ENCODE assay signal across 26 cellular contexts in genomic region chr22:30080805-30081204, GRCh38. TPM values are rescaled to one million over a fixed set of nuclear protein-coding genes. Genes with fewer than 3 reads are reported as not detected.
A peak's percentile ranks its signal among the peaks of the same experiment; 100 is the strongest.
DNase-seq lines count a peak whose midpoint lies in the region; ATAC-seq and TF ChIP-seq lines count a peak whose summit lies in the region.
"Had no signal": no experiment of that assay in that cellular context is flagged by ENCODE, and none has a peak within 500 bp of the region (broad histone marks: within the 10 kb centered on the region; RNA-seq: fewer than 3 reads in every experiment).

No MANE protein-coding gene starts in this region.

- H3K4me2 ChIP-seq in GM23248 (ENCODE audit: unreplicated experiment) (no peak overlapping the region), skeletal muscle satellite cell (ENCODE audit: low read length) (peak overlapping the region; percentile 63), MM.1S (ENCODE audit: low read depth, low read length) (no peak overlapping the region)

- peaks cover 10% of the 10 kb centered on the region for H3K9me3 Mint-ChIP-seq in endodermal cell
- H3K9me3 Mint-ChIP-seq: activated T-helper 17 cell treated with anti-CD3 and anti-CD28 coated beads, Interleukin-2, amount 50 U/mL, for 72 hours had no signal

- no peaks in the 10 kb centered on the region for H3K36me3 Mint-ChIP-seq in endodermal cell (ENCODE audit: low read depth)
- H3K36me3 Mint-ChIP-seq: mesothelial cell of epicardium had no signal

- no peak for TF ChIP-seq CTCF in endodermal cell (conservative IDR thresholded peaks at IDR 0.05)
- TF ChIP-seq CTCF in liver (IDR thresholded peaks at IDR 0.05; ENCODE audit: low read depth, low read length, missing input control), result no peak
- TF ChIP-seq CTCF in MM.1S (IDR thresholded peaks at IDR 0.05; ENCODE audit: low read length), result no peak

- WGBS in GM23248 (ENCODE audit: low coverage in 1 of 2, low lambda C conversion rate in 2 of 2, missing lambda C conversion rate in 2 of 2), 2 experiments, result 81 to 84% methylated on average over 9 of the region's 9 CpGs
- WGBS in endodermal cell (ENCODE audit: insufficient coverage in 1 of 2, insufficient read length in 1 of 2), 2 experiments, result 95% methylated on average over 7 to 9 of the region's 9 CpGs
- 56% methylated on average over 9 of the region's 9 CpGs for WGBS in liver

- H3K27ac Mint-ChIP-seq in endodermal cell, result peak overlapping the region; percentile 65
- H3K27ac Mint-ChIP-seq: activated CD8-positive, alpha-beta T cell treated with anti-CD3 and anti-CD28 coated beads, Interleukin-2, amount 10 ng/mL, durations not matched to agents 7 days and 5 days; activated T-helper 17 cell treated with anti-CD3 and anti-CD28 coated beads, Interleukin-2, amount 50 U/mL, for 72 hours; mesothelial cell of epicardium had no signal

- DNase-seq in GM23248 (no peak), endodermal cell (no peak), SHP77 treated with DMSO at 0.1 percent for 48 hours (lab: John Stamatoyannopoulos, UW) (no peak), MM.1S (no peak)
- DNase-seq: activated CD4-positive, alpha-beta T cell treated with anti-CD3 and anti-CD28 coated beads for 4 hours; activated CD8-positive, alpha-beta T cell treated with anti-CD3 and anti-CD28 coated beads, Interleukin-2, amount 10 ng/mL, durations not matched to agents 7 days and 5 days; activated naive CD4-positive, alpha-beta T cell treated with anti-CD3 and anti-CD28 coated beads, Interleukin-2, amount 50 U/mL, for 16 hours; CD8-positive, alpha-beta memory T cell; Karpas-422; left ventricle myocardium inferior; MV-4-11; NCI-H1436 treated with DMSO at 0.1 percent for 48 hours; NCI-H2107; stimulated activated naive CD4-positive, alpha-beta T cell had no signal

- H3K9me2 ChIP-seq in GM23248 (ENCODE audit: insufficient read depth) (no peaks in the 10 kb centered on the region), MM.1S (replicated peaks; ENCODE audit: insufficient read depth, low read length) (no peaks in the 10 kb centered on the region)

- H3K9me3 ChIP-seq in GM23248 (ENCODE audit: low read depth) (no peaks in the 10 kb centered on the region), endodermal cell (ENCODE audit: control insufficient read depth, low read length) (peaks cover 5% of the 10 kb centered on the region), liver (ENCODE audit: control insufficient read depth in 4 of 4, low read length in 3 of 4) (no peaks in the 10 kb centered on the region), skeletal muscle satellite cell (replicated peaks; ENCODE audit: low read length) (no peaks in the 10 kb centered on the region), MM.1S (replicated peaks; ENCODE audit: insufficient read depth, low read length) (no peaks in the 10 kb centered on the region)
- H3K9me3 ChIP-seq: gastroesophageal sphincter had no signal

- peaks cover 19% of the 10 kb centered on the region for H3K4me1 Mint-ChIP-seq in endodermal cell

- H3K4me1 ChIP-seq in GM23248 (ENCODE audit: insufficient read depth) (no peaks in the 10 kb centered on the region), endodermal cell (ENCODE audit: control insufficient read depth, insufficient read depth, low read length) (peaks cover 3% of the 10 kb centered on the region), liver (ENCODE audit: control insufficient read depth in 4 of 4, insufficient read depth in 4 of 4, low read length in 3 of 4) (peaks cover 0 to 4% (median 3%) of the 10 kb centered on the region in 4 donors), skeletal muscle satellite cell (ENCODE audit: control insufficient read depth, insufficient read depth, low read length) (peaks cover 5% of the 10 kb centered on the region), MM.1S (ENCODE audit: low read length) (no peaks in the 10 kb centered on the region)

- ATAC-seq in GM21423 (IDR thresholded peaks at IDR 0.05; ENCODE audit: unreplicated experiment), result no peak
- ATAC-seq: activated CD8-positive, alpha-beta T cell treated with anti-CD3 and anti-CD28 coated beads, Interleukin-2, amount 10 ng/mL, durations not matched to agents 7 days and 5 days; activated T-helper 17 cell treated with anti-CD3 and anti-CD28 coated beads, Interleukin-2, amount 50 U/mL, for 72 hours; gastroesophageal sphincter had no signal

- no peaks in the 10 kb centered on the region for H3K36me3 ChIP-seq in GM23248 (ENCODE audit: low read depth)
- no peaks in the 10 kb centered on the region for H3K36me3 ChIP-seq in endodermal cell (ENCODE audit: control insufficient read depth, insufficient read depth, low read length)
- no peaks in the 10 kb centered on the region for H3K36me3 ChIP-seq in liver (ENCODE audit: control insufficient read depth in 4 of 4, insufficient read depth in 3 of 4, low read depth in 1 of 4, low read length in 3 of 4)
- H3K36me3 ChIP-seq in skeletal muscle satellite cell (ENCODE audit: insufficient read depth, low read length), result no peaks in the 10 kb centered on the region
- H3K36me3 ChIP-seq in MM.1S (replicated peaks; ENCODE audit: insufficient read depth, low read length), result no peaks in the 10 kb centered on the region
- H3K36me3 ChIP-seq: gastroesophageal sphincter, HAP-1, left ventricle myocardium inferior had no signal

- H3K79me2 ChIP-seq in GM23248 (ENCODE audit: insufficient read depth) (no peaks in the 10 kb centered on the region), MM.1S (ENCODE audit: low read length) (no peaks in the 10 kb centered on the region)

- H4K20me1 ChIP-seq in GM23248 (ENCODE audit: insufficient read depth) (no peaks in the 10 kb centered on the region), MM.1S (ENCODE audit: insufficient read depth, low read length) (no peaks in the 10 kb centered on the region)

- H3F3A ChIP-seq in GM23248 (ENCODE audit: insufficient read depth) (no peaks in the 10 kb centered on the region), MM.1S (ENCODE audit: insufficient read depth, low read length) (no peaks in the 10 kb centered on the region)

- H2AFZ ChIP-seq in GM23248 (peak overlapping the region; percentile 68; the same call in 1 of the 2 replicates), MM.1S (ENCODE audit: low read length) (no peak overlapping the region; the same call in 1 of the 2 replicates)

- H3K27me3 Mint-ChIP-seq in endodermal cell (ENCODE audit: insufficient read depth), result peaks cover 20% of the 10 kb centered on the region
- H3K27me3 Mint-ChIP-seq: activated T-helper 17 cell treated with anti-CD3 and anti-CD28 coated beads, Interleukin-2, amount 50 U/mL, for 72 hours had no signal

- no peak for TF ChIP-seq RAD21 in liver (IDR thresholded peaks at IDR 0.05)

- H3K27ac ChIP-seq in GM23248 (no peak overlapping the region), endodermal cell (ENCODE audit: low read depth, low read length) (no peak overlapping the region), liver (ENCODE audit: low read depth in 1 of 2, low read length in 2 of 2) (peak overlapping the region; percentile 36 to 66), MM.1S (ENCODE audit: low read length) (no peak overlapping the region)
- H3K27ac ChIP-seq: gastroesophageal sphincter, left ventricle myocardium inferior, VCaP had no signal

- in situ Hi-C loops in GM23248 (cut with MboI), result loop anchor here (25.0 kb wide), 1 partner anchor 694 kb away; the partner anchor contains the start of gene AP1B1

- H3K9ac ChIP-seq in GM23248, result no peak overlapping the region
- H3K9ac ChIP-seq in endodermal cell (ENCODE audit: extremely low read depth, low read length, poor library complexity, severe bottlenecking), result no peak overlapping the region
- H3K9ac ChIP-seq in liver (ENCODE audit: low read depth in 1 of 2, low read length in 2 of 2), result peak overlapping the region in 1 of 2 donors; percentile 13
- no peak overlapping the region for H3K9ac ChIP-seq in skeletal muscle satellite cell (ENCODE audit: low read depth, low read length)
- no peak overlapping the region for H3K9ac ChIP-seq in MM.1S (ENCODE audit: low read length)

- H3K4me3 ChIP-seq in GM23248 (no peak overlapping the region), endodermal cell (ENCODE audit: low read length) (no peak overlapping the region), liver (ENCODE audit: low read depth in 1 of 3, low read length in 3 of 3) (peak overlapping the region in 1 of 3 donors; percentile 73), skeletal muscle satellite cell (ENCODE audit: low read length) (no peak overlapping the region), MM.1S (ENCODE audit: low read length) (no peak overlapping the region)
- H3K4me3 ChIP-seq: HAP-1 had no signal

- peak overlapping the region; percentile 51 for H3K4me3 Mint-ChIP-seq in endodermal cell
- H3K4me3 Mint-ChIP-seq: activated CD8-positive, alpha-beta T cell treated with anti-CD3 and anti-CD28 coated beads, Interleukin-2, amount 10 ng/mL, durations not matched to agents 7 days and 5 days; activated T-helper 17 cell treated with anti-CD3 and anti-CD28 coated beads, Interleukin-2, amount 50 U/mL, for 72 hours; CD8-positive, alpha-beta memory T cell had no signal

- H3K27me3 ChIP-seq in GM23248 (replicated peaks; ENCODE audit: insufficient read depth), result peaks cover 14% of the 10 kb centered on the region
- H3K27me3 ChIP-seq in endodermal cell (ENCODE audit: control insufficient read depth, insufficient read depth, low read length, poor library complexity, severe bottlenecking), result peaks cover 4% of the 10 kb centered on the region
- H3K27me3 ChIP-seq in liver (ENCODE audit: control insufficient read depth in 4 of 4, insufficient read depth in 4 of 4, low read length in 3 of 4), result no peaks in the 10 kb centered on the region
- peaks cover 16% of the 10 kb centered on the region for H3K27me3 ChIP-seq in skeletal muscle satellite cell (ENCODE audit: control insufficient read depth, insufficient read depth, low read length)
- H3K27me3 ChIP-seq in MM.1S (replicated peaks; ENCODE audit: insufficient read depth, low read length), result no peaks in the 10 kb centered on the region

TF ChIP-seq in liver, 16 proteins besides CTCF, POLR2A, EP300 and RAD21 (continues in another document):
- TF ChIP-seq YY1 (IDR thresholded peaks at IDR 0.05), result peak; percentile 40

RNA-seq across cellular contexts. Expression of gene HORMAD2, which starts 0.5 kb away (rescaled TPM):
- not detected in 2 replicates for total RNA-seq in GM23248 (2014; rRNA removed; shearing (Covaris generic))
- polyA plus RNA-seq in GM23248 (2016; fragmentation: Nextera tagmentation; extraction: Ambion mirVana) (not detected in 2 replicates), liver (under 1 TPM; 0.44 to 0.47 TPM)
- total RNA-seq in endodermal cell (under 1 TPM in 1 of 2 donors, not detected in 1; 0.55 TPM), liver (1 to 10 TPM in 1 of 2 donors, not detected in 1; 2.8 TPM)
- not detected for polyA plus RNA-seq in endodermal cell (2013, experiment 1 of 2)
- not detected for polyA plus RNA-seq in endodermal cell (2013, experiment 2 of 2)
- total RNA-seq in skeletal muscle satellite cell (2012; rRNA removed), result not detected in 2 replicates
- total RNA-seq: activated CD8-positive, alpha-beta T cell treated with anti-CD3 and anti-CD28 coated beads, Interleukin-2, amount 10 ng/mL, durations not matched to agents 7 days and 5 days; CD8-positive, alpha-beta memory T cell; chondrocyte; endothelial cell of umbilical vein; gastroesophageal sphincter; left ventricle myocardium inferior; mesothelial cell of epicardium; skeletal muscle tissue; urinary bladder had no signal
- polyA plus RNA-seq: CD8-positive, alpha-beta memory T cell; endothelial cell of umbilical vein had no signal

Comparison
In these comparisons a context has a peak if more than half of its experiments do, and no peak if none do; other contexts are left out.
1. H3K27ac ChIP-seq: peak in liver (2 of 2); none in GM23248 (single experiment), endodermal cell (single experiment) and MM.1S (single experiment).